ENCODE assay signal across 1 cellular context in genomic region chr11:26985941-26986340, GRCh38.
TF ChIP-seq lines count a peak whose summit lies in the region.

No MANE protein-coding gene starts in this region.

TF ChIP-seq in HepG2, 621 proteins besides CTCF, POLR2A, EP300 and RAD21:
- no peak for TF ChIP-seq HIC2 (CRISPR knock-in tag; IDR thresholded peaks at IDR 0.05; ENCODE audit: low read depth)
- TF ChIP-seq TBX3 (IDR thresholded peaks at IDR 0.05; ENCODE audit: borderline replicate concordance) = no peak
- no peak for TF ChIP-seq ZNF670 (CRISPR knock-in tag; IDR thresholded peaks at IDR 0.05; ENCODE audit: borderline replicate concordance)
- TF ChIP-seq KDM5A (IDR thresholded peaks at IDR 0.05; ENCODE audit: borderline replicate concordance, low read length) = no peak
- TF ChIP-seq JUNB (CRISPR knock-in tag; IDR thresholded peaks at IDR 0.05; ENCODE audit: borderline replicate concordance) = no peak
- TF ChIP-seq PRMT3 (CRISPR knock-in tag; IDR thresholded peaks at IDR 0.05; ENCODE audit: borderline replicate concordance, low read depth) = no peak
- TF ChIP-seq PTBP1 (IDR thresholded peaks at IDR 0.05; ENCODE audit: low read depth, low read length, poor library complexity, severe bottlenecking) = no peak
- no peak for TF ChIP-seq SNRNP70 (IDR thresholded peaks at IDR 0.05; ENCODE audit: low read depth, low read length)
- TF ChIP-seq ZBTB3 (CRISPR knock-in tag; IDR thresholded peaks at IDR 0.05; ENCODE audit: borderline replicate concordance, low read depth) = no peak
- no peak for TF ChIP-seq LRRFIP1 (CRISPR knock-in tag; conservative IDR thresholded peaks at IDR 0.05)
- TF ChIP-seq HNF1B (CRISPR knock-in tag; IDR thresholded peaks at IDR 0.05) = no peak
- TF ChIP-seq HIVEP1 (CRISPR knock-in tag; IDR thresholded peaks at IDR 0.05) = no peak
- no peak for TF ChIP-seq THAP7 (CRISPR knock-in tag; IDR thresholded peaks at IDR 0.05)
